Comparison of ENCODE assay signal across 21 cellular contexts in the genomic region with DNA sequence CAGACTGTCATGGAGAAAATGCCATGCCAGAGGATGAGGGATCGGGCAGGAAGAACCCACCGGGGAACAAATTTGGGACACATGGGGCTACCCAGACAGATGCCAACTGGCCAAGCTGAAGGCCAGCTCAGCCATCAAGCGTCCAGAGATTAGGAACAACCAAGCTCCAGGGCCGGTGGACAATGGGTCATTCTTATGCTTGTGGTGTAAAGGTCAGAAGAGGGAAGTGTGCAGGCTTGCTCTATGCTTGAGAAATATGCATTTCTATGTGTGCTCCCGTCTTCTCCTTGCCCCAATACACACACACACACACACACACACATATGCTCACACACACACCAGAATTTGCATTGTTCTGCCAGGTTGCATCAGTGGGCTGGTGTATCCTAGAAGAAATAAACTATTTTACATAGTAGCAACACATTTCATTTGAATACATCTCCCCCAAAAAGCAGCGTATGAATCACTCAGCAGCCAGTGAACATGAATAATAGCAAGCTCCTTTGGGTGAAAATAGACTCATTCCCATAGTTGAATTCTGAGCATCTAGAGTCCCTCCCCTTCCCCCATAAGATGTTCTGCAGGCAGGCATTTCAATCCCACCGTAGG.
DNase-seq lines count a peak whose midpoint lies in the region; ATAC-seq and TF ChIP-seq lines count a peak whose summit lies in the region.
"Had no signal": no experiment of that assay in that cellular context is flagged by ENCODE, and none has a peak within 500 bp of the region (broad histone marks: within the 10 kb centered on the region; RNA-seq: fewer than 3 reads in every experiment).

No MANE protein-coding gene starts in this region.

- H2BK12ac ChIP-seq in H9 (ENCODE audit: insufficient read length, low read depth, low read length), result no peak overlapping the region

- no peak overlapping the region for H2BK20ac ChIP-seq in H9 (ENCODE audit: low read depth, low read length, poor library complexity, severe bottlenecking)

- H3K9me3 ChIP-seq in H9 (ENCODE audit: control insufficient read depth, low read depth, low read length), result no peaks in the 10 kb centered on the region
- H3K9me3 ChIP-seq in CD8-positive, alpha-beta memory T cell (ENCODE audit: low read length), result no peaks in the 10 kb centered on the region
- H3K9me3 ChIP-seq: Peyer's patch had no signal

- H3K4me3 Mint-ChIP-seq in HFFc6 (no peak overlapping the region), H9 (no peak overlapping the region)
- H3K4me3 Mint-ChIP-seq in CD8-positive, alpha-beta memory T cell, result no peak overlapping the region
- H3K4me3 Mint-ChIP-seq: CD8-positive, alpha-beta T cell had no signal

- H4K91ac ChIP-seq in H9 (ENCODE audit: insufficient read length, low read depth, low read length), result no peak overlapping the region

- H4K5ac ChIP-seq in H9 (ENCODE audit: insufficient read length, low read depth, low read length), result no peak overlapping the region

- H3K4ac ChIP-seq in H9 (ENCODE audit: low read depth, low read length), result no peak overlapping the region

- H4K8ac ChIP-seq in H9 (replicated peaks; ENCODE audit: insufficient read length, low read depth, low read length), result no peak overlapping the region

- no CpG with 5 or more reads among the region's 7 CpGs for WGBS in H9 (ENCODE audit: extremely low coverage, insufficient read length, low lambda C conversion rate)

- no peaks in the 10 kb centered on the region; the same call in 1 of the 2 replicates for H3K27me3 Mint-ChIP-seq in HFFc6 (ENCODE audit: insufficient read depth)
- H3K27me3 Mint-ChIP-seq in H9 (ENCODE audit: low read depth), result no peaks in the 10 kb centered on the region; the same call in 1 of the 2 replicates
- no peaks in the 10 kb centered on the region for H3K27me3 Mint-ChIP-seq in CD8-positive, alpha-beta memory T cell

- no peaks in the 10 kb centered on the region for H3K27me3 ChIP-seq in H9 (ENCODE audit: insufficient read depth, low read length)
- no peaks in the 10 kb centered on the region for H3K27me3 ChIP-seq in CD8-positive, alpha-beta memory T cell (ENCODE audit: insufficient read depth, low read length, poor library complexity, severe bottlenecking)
- H3K27me3 ChIP-seq: BLaER1 treated with 17β-estradiol and CSF1 and Interleukin-3, amounts not matched to agents 10 nM and 100 nM; Peyer's patch had no signal

- no peak overlapping the region for H3K4me2 ChIP-seq in H9 (ENCODE audit: insufficient read depth, insufficient read length, low read length)
- H3K4me2 ChIP-seq: BLaER1 treated with 17β-estradiol and CSF1 and Interleukin-3, amounts not matched to agents 10 nM and 100 nM; KMS-11 had no signal

- H2BK5ac ChIP-seq in H9 (ENCODE audit: insufficient read length, low read length), result no peak overlapping the region

- no peak overlapping the region for H3K56ac ChIP-seq in H9 (ENCODE audit: insufficient read length, low read depth, low read length)

- H3K9ac ChIP-seq in H9 (ENCODE audit: extremely low read depth, insufficient read length, low read length), result no peak overlapping the region
- H3K9ac ChIP-seq: BLaER1 treated with 17β-estradiol and CSF1 and Interleukin-3, amounts not matched to agents 10 nM and 100 nM; KMS-11 had no signal

- H3K4me1 Mint-ChIP-seq in HFFc6 (ENCODE audit: low read depth), result peaks cover 35% of the 10 kb centered on the region
- no peaks in the 10 kb centered on the region for H3K4me1 Mint-ChIP-seq in H9
- no peaks in the 10 kb centered on the region for H3K4me1 Mint-ChIP-seq in CD8-positive, alpha-beta memory T cell

- no peak overlapping the region for H2BK120ac ChIP-seq in H9 (ENCODE audit: low read depth, low read length, poor library complexity, severe bottlenecking)

- no peak overlapping the region for H2AFZ ChIP-seq in H9 (ENCODE audit: low read length)

- H3K18ac ChIP-seq in H9 (ENCODE audit: insufficient read length, low read depth, low read length), result no peak overlapping the region

- no peaks in the 10 kb centered on the region for H3K36me3 ChIP-seq in CD8-positive, alpha-beta memory T cell (ENCODE audit: insufficient read depth, low read length)
- H3K36me3 ChIP-seq: BLaER1 treated with 17β-estradiol and CSF1 and Interleukin-3, amounts not matched to agents 10 nM and 100 nM; Peyer's patch had no signal

- no peak for ATAC-seq in GM21717 (IDR thresholded peaks at IDR 0.05; ENCODE audit: unreplicated experiment)
- no peak for ATAC-seq in HG03457 (IDR thresholded peaks at IDR 0.05; ENCODE audit: unreplicated experiment)
- ATAC-seq: CD8-positive, alpha-beta T cell had no signal

- no peaks in the 10 kb centered on the region for H3K23me2 ChIP-seq in H9 (ENCODE audit: insufficient read length, low read depth, low read length, poor library complexity, severe bottlenecking)

- no peaks in the 10 kb centered on the region for H3K4me1 ChIP-seq in H9 (ENCODE audit: insufficient read depth, low read length)
- no peaks in the 10 kb centered on the region for H3K4me1 ChIP-seq in CD8-positive, alpha-beta memory T cell (ENCODE audit: insufficient read depth, low read length)
- H3K4me1 ChIP-seq: BLaER1 treated with 17β-estradiol and CSF1 and Interleukin-3, amounts not matched to agents 10 nM and 100 nM; Peyer's patch had no signal

- H3K27ac Mint-ChIP-seq in HFFc6 (no peak overlapping the region), H9 (no peak overlapping the region)
- H3K27ac Mint-ChIP-seq in CD8-positive, alpha-beta memory T cell, result peak overlapping the region in 1 of 8 donors; percentile 69
- H3K27ac Mint-ChIP-seq: CD8-positive, alpha-beta T cell had no signal

- no peak overlapping the region for H3K23ac ChIP-seq in H9 (ENCODE audit: insufficient read length, low read depth, low read length)

- H2AK5ac ChIP-seq in H9 (ENCODE audit: insufficient read length, low read length), result no peak overlapping the region

- no peak overlapping the region for H2BK15ac ChIP-seq in H9 (ENCODE audit: low read depth, low read length)

- H3K36me3 Mint-ChIP-seq in HFFc6 (ENCODE audit: low read depth) (no peaks in the 10 kb centered on the region), H9 (ENCODE audit: insufficient read depth in 1 of 3, low read depth in 3 of 3) (peaks cover 0 to 3% (median 0%) of the 10 kb centered on the region in 3 experiments; a peak in 2 of 7 replicates)
- H3K36me3 Mint-ChIP-seq in CD8-positive, alpha-beta memory T cell, result no peaks in the 10 kb centered on the region
- H3K36me3 Mint-ChIP-seq: CD8-positive, alpha-beta T cell had no signal

- CTCF ChIA-PET in CD8-positive, alpha-beta memory T cell (lab: Charles Lee), result no interaction called here

- DNase-seq in HFFc6 (peak; percentile 13), astrocyte of the hippocampus (ENCODE audit: low read depth, low spot score) (peak; percentile 14), foreskin fibroblast (peak; percentile 40 to 56), skeletal muscle cell (ENCODE audit: low read depth) (peak; percentile 23), H9 (no peak)
- no peak for DNase-seq in CD8-positive, alpha-beta memory T cell
- DNase-seq: Calu3; CD8-positive, alpha-beta T cell; GF-D8; NCI-H1105 treated with DMSO at 0.1 percent for 48 hours; NCI-H1694; NCI-H2081; NCI-H2171; NCI-H345; NCI-H524 treated with DMSO at 0.1 percent for 48 hours; NCI-H82; Peyer's patch had no signal

- no peaks in the 10 kb centered on the region for H3K79me2 ChIP-seq in H9 (ENCODE audit: insufficient read depth, low read length)

- H3T11ph ChIP-seq in H9 (ENCODE audit: low read length), result no peak overlapping the region

- POLR2A ChIA-PET in CD8-positive, alpha-beta memory T cell (lab: Charles Lee), result no interaction called here

- no peak overlapping the region; the same call in 1 of the 2 replicates for H3K14ac ChIP-seq in H9 (ENCODE audit: insufficient read depth, low read length)

- no peaks in the 10 kb centered on the region for H3K79me1 ChIP-seq in H9 (ENCODE audit: insufficient read depth, low read depth, low read length, poor library complexity, severe bottlenecking)

- H4K20me1 ChIP-seq in H9 (ENCODE audit: control insufficient read depth, insufficient read depth, insufficient read length), result no peaks in the 10 kb centered on the region
- H4K20me1 ChIP-seq: BLaER1 treated with 17β-estradiol and CSF1 and Interleukin-3, amounts not matched to agents 10 nM and 100 nM had no signal

- no peak overlapping the region for H3K4me3 ChIP-seq in foreskin fibroblast (ENCODE audit: low read depth in 1 of 2, low read length in 2 of 2)
- no peak overlapping the region for H3K4me3 ChIP-seq in skeletal muscle cell (ENCODE audit: low read depth, low read length)
- H3K4me3 ChIP-seq in CD8-positive, alpha-beta memory T cell (ENCODE audit: low read length), result no peak overlapping the region
- H3K4me3 ChIP-seq: BLaER1 treated with 17β-estradiol and CSF1 and Interleukin-3, amounts not matched to agents 10 nM and 100 nM; Peyer's patch had no signal

- TF ChIP-seq CTCF in HFFc6 (IDR thresholded peaks at IDR 0.05), result no peak
- no peak for TF ChIP-seq CTCF in foreskin fibroblast (IDR thresholded peaks at IDR 0.05; ENCODE audit: low read depth, low read length)
- TF ChIP-seq CTCF in H9 (conservative IDR thresholded peaks at IDR 0.05), result no peak

- no peak overlapping the region for H3K27ac ChIP-seq in H9 (ENCODE audit: insufficient read length, low read depth, low read length)
- no peak overlapping the region for H3K27ac ChIP-seq in CD8-positive, alpha-beta memory T cell (ENCODE audit: low read depth, low read length)
- H3K27ac ChIP-seq: BLaER1 treated with 17β-estradiol and CSF1 and Interleukin-3, amounts not matched to agents 10 nM and 100 nM; KMS-11; Peyer's patch had no signal

- H3K9me3 Mint-ChIP-seq in HFFc6 (no peaks in the 10 kb centered on the region), H9 (peaks cover 0 to 2% of the 10 kb centered on the region in 2 experiments; a peak in 1 of 5 replicates)
- H3K9me3 Mint-ChIP-seq in CD8-positive, alpha-beta memory T cell, result peaks cover 2 to 7% (median 3%) of the 10 kb centered on the region in 5 donors
- H3K9me3 Mint-ChIP-seq: CD8-positive, alpha-beta T cell had no signal

Comparison
In these comparisons a context has a peak if more than half of its experiments do, and no peak if none do; other contexts are left out.
1. DNase-seq: peak in HFFc6 (single experiment), astrocyte of the hippocampus (single experiment), foreskin fibroblast (2 of 2) and skeletal muscle cell (single experiment); none in H9 (single experiment) and CD8-positive, alpha-beta memory T cell (0 of 5).